2 cellular contexts compared by ENCODE assay signal in genomic region chr14:96986701-96987474, GRCh38.
TF ChIP-seq lines count a peak whose summit lies in the region.

No MANE protein-coding gene starts in this region.

TF ChIP-seq in H1, 55 proteins besides CTCF, POLR2A, EP300 and RAD21:
- no peak for TF ChIP-seq NRF1 (IDR thresholded peaks at IDR 0.05; ENCODE audit: low read depth, low read length)
- TF ChIP-seq ATF2 (IDR thresholded peaks at IDR 0.05; ENCODE audit: low read length) = no peak
- TF ChIP-seq JUN (IDR thresholded peaks at IDR 0.05; ENCODE audit: low read depth, low read length) = no peak
- no peak for TF ChIP-seq SP1 (IDR thresholded peaks at IDR 0.05; ENCODE audit: low read depth, low read length)
- no peak for TF ChIP-seq PHF8 (conservative IDR thresholded peaks at IDR 0.05; ENCODE audit: low read depth, low read length)
- TF ChIP-seq SP4 (IDR thresholded peaks at IDR 0.05; ENCODE audit: low read length) = no peak
- TF ChIP-seq ATF3 (IDR thresholded peaks at IDR 0.05; ENCODE audit: insufficient read depth, low read depth, low read length) = no peak
- no peak for TF ChIP-seq TBP (IDR thresholded peaks at IDR 0.05; ENCODE audit: low read depth, low read length)
- no peak for TF ChIP-seq SIN3A (conservative IDR thresholded peaks at IDR 0.05 in 1 of 2, IDR thresholded peaks at IDR 0.05 in 1 of 2; ENCODE audit: low read depth in 1 of 2, low read length in 2 of 2)
- TF ChIP-seq ZNF274 (IDR thresholded peaks at IDR 0.05; ENCODE audit: borderline replicate concordance, extremely low read depth, low read length) = no peak
- no peak for TF ChIP-seq CTBP2 (IDR thresholded peaks at IDR 0.05; ENCODE audit: borderline replicate concordance, insufficient read depth, insufficient read length, low read length)
- TF ChIP-seq CEBPB (IDR thresholded peaks at IDR 0.05; ENCODE audit: low read depth, low read length) = no peak
- TF ChIP-seq GTF2F1 (IDR thresholded peaks at IDR 0.05; ENCODE audit: borderline replicate concordance, low read depth, low read length) = no peak
- no peak for TF ChIP-seq TAF1 (IDR thresholded peaks at IDR 0.05; ENCODE audit: low read depth, low read length)
- TF ChIP-seq CHD2 (IDR thresholded peaks at IDR 0.05; ENCODE audit: low read length) = no peak
- TF ChIP-seq CREB1 (IDR thresholded peaks at IDR 0.05) = no peak
- no peak for TF ChIP-seq EZH2 (IDR thresholded peaks at IDR 0.05; ENCODE audit: low read depth, low read length, severe bottlenecking)
- TF ChIP-seq HDAC6 (IDR thresholded peaks at IDR 0.05; ENCODE audit: low read depth, low read length) = no peak

TF ChIP-seq in SK-N-SH, 30 proteins besides CTCF, POLR2A, EP300 and RAD21:
- TF ChIP-seq MXI1 (IDR thresholded peaks at IDR 0.05; ENCODE audit: low read depth, low read length) (no peak), RXRA (IDR thresholded peaks at IDR 0.05; ENCODE audit: borderline replicate concordance, low read depth) (no peak), GATA2 (CRISPR knock-in tag; IDR thresholded peaks at IDR 0.05) (no peak), MAX (IDR thresholded peaks at IDR 0.05; ENCODE audit: low read depth) (no peak), TEAD4 (IDR thresholded peaks at IDR 0.05; ENCODE audit: borderline replicate concordance, insufficient read depth) (no peak), TCF12 (IDR thresholded peaks at IDR 0.05) (no peak), MEF2A (IDR thresholded peaks at IDR 0.05; ENCODE audit: borderline replicate concordance, low read depth) (no peak), YY1 (IDR thresholded peaks at IDR 0.05; ENCODE audit: low read depth) (no peak)
